Comparison of ENCODE assay signal across 18 cellular contexts in genomic region chr1:154460695-154461249, GRCh38. TPM values are rescaled to one million over a fixed set of nuclear protein-coding genes. Genes with fewer than 3 reads are reported as not detected.
"Had no signal": no experiment of that assay in that cellular context is flagged by ENCODE, and none has a peak within 500 bp of the region (broad histone marks: within the 10 kb centered on the region; RNA-seq: fewer than 3 reads in every experiment).

No MANE protein-coding gene starts in this region.

- H3K4me3 ChIP-seq: psoas muscle, upper lobe of left lung had no signal

- H3K9me3 Mint-ChIP-seq: activated CD8-positive, alpha-beta T cell treated with anti-CD3 and anti-CD28 coated beads for 36 hours; mesothelial cell of epicardium; stimulated activated naive CD8-positive, alpha-beta T cell treated with anti-CD3 and anti-CD28 coated beads, Interleukin-15, Interleukin-2, amounts not matched to agents 100 ng/mL and 50 ng/mL, for 24 hours had no signal

- H3K9me3 ChIP-seq: psoas muscle, upper lobe of left lung had no signal

- H3K27me3 ChIP-seq: upper lobe of left lung had no signal

- H3K4me3 Mint-ChIP-seq: activated CD8-positive, alpha-beta T cell treated with anti-CD3 and anti-CD28 coated beads for 36 hours; mesothelial cell of epicardium; stimulated activated naive CD8-positive, alpha-beta T cell treated with anti-CD3 and anti-CD28 coated beads, Interleukin-15, Interleukin-2, amounts not matched to agents 100 ng/mL and 50 ng/mL, for 24 hours had no signal

- DNase-seq: activated CD4-positive, CD25-positive, alpha-beta regulatory T cell treated with anti-CD3 and anti-CD28 coated beads, Interleukin-2, amount 50 U/mL, for 72 hours; activated CD8-positive, alpha-beta memory T cell treated with anti-CD3 and anti-CD28 coated beads, Interleukin-2, amount 50 U/mL, for 4 hours; activated CD8-positive, alpha-beta T cell treated with anti-CD3 and anti-CD28 coated beads for 36 hours; activated effector memory CD4-positive, alpha-beta T cell treated with Interleukin-2 at 50 U/mL for 16 hours; central memory CD4-positive, alpha-beta T cell; hippocampal formation; kidney glomerular epithelial cell; nucleus accumbens; psoas muscle; Right ventricle myocardium superior; stimulated activated CD4-positive, alpha-beta T cell treated with anti-CD3 and anti-CD28 coated beads, Interleukin-4, amount 100 ng/mL, for 1 hour; stimulated activated CD8-positive, alpha-beta memory T cell treated with anti-CD3 and anti-CD28 coated beads, Interleukin-4, amount 100 ng/mL, for 48 hours; upper lobe of left lung had no signal

- H3K36me3 Mint-ChIP-seq: mesothelial cell of epicardium had no signal

- H3K27ac ChIP-seq: psoas muscle had no signal

- H3K27ac Mint-ChIP-seq: activated CD8-positive, alpha-beta T cell treated with anti-CD3 and anti-CD28 coated beads for 36 hours; mesothelial cell of epicardium; stimulated activated naive CD8-positive, alpha-beta T cell treated with anti-CD3 and anti-CD28 coated beads, Interleukin-15, Interleukin-2, amounts not matched to agents 100 ng/mL and 50 ng/mL, for 24 hours had no signal

- H3K27me3 Mint-ChIP-seq: activated CD8-positive, alpha-beta T cell treated with anti-CD3 and anti-CD28 coated beads for 36 hours; stimulated activated naive CD8-positive, alpha-beta T cell treated with anti-CD3 and anti-CD28 coated beads, Interleukin-15, Interleukin-2, amounts not matched to agents 100 ng/mL and 50 ng/mL, for 24 hours had no signal

- ATAC-seq: activated CD8-positive, alpha-beta T cell treated with anti-CD3 and anti-CD28 coated beads for 36 hours; psoas muscle; sciatic nerve; SK-N-SH treated with all-trans-retinoic acid at 6 μM for 48 hours had no signal

RNA-seq across cellular contexts. Expression of gene TDRD10, which starts 41.2 kb away (rescaled TPM):
- total RNA-seq: activated CD8-positive, alpha-beta T cell treated with anti-CD3 and anti-CD28 coated beads for 36 hours; epithelial cell of proximal tubule had no signal

RNA-seq across cellular contexts. Expression of gene SHE, which starts 41.4 kb away (rescaled TPM):
- total RNA-seq: activated CD8-positive, alpha-beta T cell treated with anti-CD3 and anti-CD28 coated beads for 36 hours had no signal
